Comparison of ENCODE assay signal across 8 cellular contexts in genomic region chr12:53381739-53382630, GRCh38. TPM values are rescaled to one million over a fixed set of nuclear protein-coding genes. Genes with fewer than 3 reads are reported as not detected.
DNase-seq lines count a peak whose midpoint lies in the region; ATAC-seq and TF ChIP-seq lines count a peak whose summit lies in the region.

No MANE protein-coding gene starts in this region.

- H3K36me3 Mint-ChIP-seq in activated naive CD8-positive, alpha-beta T cell: peaks cover 15% of the 10 kb centered on the region

- CTCF ChIA-PET in SK-N-SH (lab: Yijun Ruan, JAX): interaction anchor here (0.6 to 4.8 kb wide), 18 partner anchors 13 to 252 kb away, joined by 3 to 53 read pairs (median 4); partner anchors contain the start of genes AAAS and AMHR2

- H3K27ac ChIP-seq in SK-N-SH (ENCODE audit: low read depth in 2 of 2, low read length in 1 of 2) (peak overlapping the region; percentile 70 to 84), cardiac muscle cell (peak overlapping the region; percentile 99)

- peak overlapping the region; percentile 45 to 69 for H3K4me3 ChIP-seq in SK-N-SH (ENCODE audit: low read depth in 2 of 2, low read length in 1 of 2)
- H3K4me3 ChIP-seq in cardiac muscle cell: peak overlapping the region; percentile 69

- DNase-seq in SK-N-SH (no peak), NOMO-1 treated with dmso at 0.1 percent for 144 hours (lab: John Stamatoyannopoulos, UW; ENCODE audit: unreplicated experiment) (peak; percentile 51), cardiac muscle cell (ENCODE audit: low read depth in 1 of 2, low spot score in 1 of 2) (peak; percentile 37 to 80), posterior vena cava (ENCODE audit: low spot score) (peak; percentile 83)

- TF ChIP-seq EP300 in SK-N-SH (IDR thresholded peaks at IDR 0.05; ENCODE audit: borderline replicate concordance in 1 of 2, low read depth in 1 of 2, low read length in 1 of 2): no peak

- peak; percentile 53 for TF ChIP-seq CTCF in SK-N-SH (IDR thresholded peaks at IDR 0.05)
- peak; percentile 52 for TF ChIP-seq CTCF in cardiac muscle cell (IDR thresholded peaks at IDR 0.05; ENCODE audit: low read depth, low read length)

- H3F3A ChIP-seq in SK-N-SH (replicated peaks; ENCODE audit: insufficient read depth): peaks cover 22% of the 10 kb centered on the region

- H3K79me2 ChIP-seq in SK-N-SH (ENCODE audit: insufficient read depth): peaks cover 61% of the 10 kb centered on the region

- peak overlapping the region; percentile 18; the same call in 1 of the 2 replicates for H2AFZ ChIP-seq in SK-N-SH (ENCODE audit: low read depth)

- ATAC-seq in SK-N-SH treated with all-trans-retinoic acid at 6 μM for 48 hours: no peak
- ATAC-seq in HG03025 (IDR thresholded peaks at IDR 0.05; ENCODE audit: low FRiP score, unreplicated experiment): no peak
- no peak for ATAC-seq in HG02571 (IDR thresholded peaks at IDR 0.05; ENCODE audit: unreplicated experiment)

- H4K20me1 ChIP-seq in SK-N-SH (ENCODE audit: insufficient read depth): peaks cover 11% of the 10 kb centered on the region; the same call in 1 of the 2 replicates

- H3K4me1 Mint-ChIP-seq in activated naive CD8-positive, alpha-beta T cell (ENCODE audit: low read depth): peaks cover 44% of the 10 kb centered on the region

- H3K36me3 ChIP-seq in SK-N-SH (replicated peaks in 1 of 2; ENCODE audit: control insufficient read depth in 1 of 2, insufficient read depth in 2 of 2, low read length in 1 of 2): peaks cover 14 to 40% of the 10 kb centered on the region in 2 experiments
- H3K36me3 ChIP-seq in cardiac muscle cell: peaks cover 16% of the 10 kb centered on the region

- WGBS in SK-N-SH (ENCODE audit: low lambda C conversion rate): 58% methylated on average over 9 of the region's 9 CpGs

- H3K4me3 Mint-ChIP-seq in activated naive CD8-positive, alpha-beta T cell: peak overlapping the region; percentile 93

- POLR2A ChIA-PET in SK-N-SH (lab: Yijun Ruan, JAX): interaction anchor here (0.6 to 2.1 kb wide), 2 partner anchors 61 to 96 kb away, joined by 3 to 6 read pairs; partner anchors contain the start of gene AAAS

- intact Hi-C loops in posterior vena cava (cut with DNase I): no loop called here

- peak overlapping the region; percentile 89 for H3K4me2 ChIP-seq in SK-N-SH

- no peaks in the 10 kb centered on the region for H3K9me2 ChIP-seq in SK-N-SH

- H3K9me3 Mint-ChIP-seq in activated naive CD8-positive, alpha-beta T cell (ENCODE audit: low read depth): no peaks in the 10 kb centered on the region

- H3K4me1 ChIP-seq in SK-N-SH (ENCODE audit: control insufficient read depth in 1 of 2, insufficient read depth in 2 of 2, low read depth in 1 of 2, low read length in 1 of 2) (peaks cover 31 to 41% of the 10 kb centered on the region in 2 experiments), cardiac muscle cell (ENCODE audit: low read depth) (peaks cover 24% of the 10 kb centered on the region)

- peak overlapping the region; percentile 67; the same call in 1 of the 2 replicates for H3K9ac ChIP-seq in SK-N-SH

- TF ChIP-seq RAD21 in SK-N-SH (IDR thresholded peaks at IDR 0.05; ENCODE audit: low read length): peak; percentile 59

- peak overlapping the region; percentile 90 for H3K27ac Mint-ChIP-seq in activated naive CD8-positive, alpha-beta T cell

- no peaks in the 10 kb centered on the region for H3K9me3 ChIP-seq in SK-N-SH
- H3K9me3 ChIP-seq in cardiac muscle cell (ENCODE audit: low read depth): no peaks in the 10 kb centered on the region

- H3K27me3 ChIP-seq in SK-N-SH (ENCODE audit: insufficient read depth) (no peaks in the 10 kb centered on the region), cardiac muscle cell (no peaks in the 10 kb centered on the region)

- H3K27me3 Mint-ChIP-seq in activated naive CD8-positive, alpha-beta T cell: no peaks in the 10 kb centered on the region

TF ChIP-seq in SK-N-SH, 30 proteins besides CTCF, POLR2A, EP300 and RAD21:
- TF ChIP-seq SIN3A (IDR thresholded peaks at IDR 0.05; ENCODE audit: borderline replicate concordance, low read depth, low read length) (no peak), MEF2A (IDR thresholded peaks at IDR 0.05; ENCODE audit: borderline replicate concordance, low read depth) (no peak), SMC3 (IDR thresholded peaks at IDR 0.05; ENCODE audit: low read depth, low read length) (peak; percentile 27; the same call in 1 of the 2 replicates), FOXM1 (IDR thresholded peaks at IDR 0.05; ENCODE audit: low read depth) (no peak), GATA2 (CRISPR knock-in tag; IDR thresholded peaks at IDR 0.05) (no peak), MAX (IDR thresholded peaks at IDR 0.05; ENCODE audit: low read depth) (no peak)
TF ChIP-seq in SK-N-SH: peak in this region for 1.

TF ChIP-seq in SK-N-SH treated with all-trans-retinoic acid at 6 μM for 48 hours, 23 proteins besides CTCF, POLR2A, EP300 and RAD21 (continues in another document):
- TF ChIP-seq ZNF565 (CRISPR knock-in tag; conservative IDR thresholded peaks at IDR 0.05; ENCODE audit: low read depth) (no peak), CSRNP3 (CRISPR knock-in tag; IDR thresholded peaks at IDR 0.05) (no peak), BACH2 (CRISPR knock-in tag; IDR thresholded peaks at IDR 0.05; ENCODE audit: borderline replicate concordance) (no peak), SNAI2 (CRISPR knock-in tag; IDR thresholded peaks at IDR 0.05) (no peak), TSHZ2 (CRISPR knock-in tag; IDR thresholded peaks at IDR 0.05) (no peak), ZFP3 (CRISPR knock-in tag; IDR thresholded peaks at IDR 0.05) (no peak), TCF4 (CRISPR knock-in tag; IDR thresholded peaks at IDR 0.05; ENCODE audit: borderline replicate concordance) (no peak), ZC3H10 (CRISPR knock-in tag; IDR thresholded peaks at IDR 0.05) (no peak), TOX (CRISPR knock-in tag; IDR thresholded peaks at IDR 0.05; ENCODE audit: borderline replicate concordance) (no peak), GLIS3 (CRISPR knock-in tag; IDR thresholded peaks at IDR 0.05) (no peak), ZNF70 (CRISPR knock-in tag; IDR thresholded peaks at IDR 0.05) (no peak)

RNA-seq across cellular contexts. Expression of gene SP1, which starts 2.0 kb away (rescaled TPM):
- 12.9 and 18.8 TPM in 2 replicates for polyA plus RNA-seq in SK-N-SH (2012; rRNA removed)
- polyA plus RNA-seq in SK-N-SH (2012; cell fraction: cytosol; rRNA removed): 9.1 and 12.8 TPM in 2 replicates
- 26.1 and 41.3 TPM in 2 replicates for polyA plus RNA-seq in SK-N-SH (2012; cell fraction: nucleus; rRNA removed)
- 43.7 and 53.0 TPM in 2 replicates for total RNA-seq in cardiac muscle cell
- polyA plus RNA-seq in cardiac muscle cell: 11.4 and 12.9 TPM in 2 replicates
- 10 to 100 TPM; 55.1 to 59.9 TPM for total RNA-seq in posterior vena cava

RNA-seq across cellular contexts. Expression of gene AMHR2, which starts 41.7 kb away (rescaled TPM):
- polyA plus RNA-seq in SK-N-SH (2012; rRNA removed) (0.03 and 0.06 TPM in 2 replicates), cardiac muscle cell (53.4 and 57.3 TPM in 2 replicates)
- 0.03 TPM in 1 of 2 replicates, not detected in the other for polyA plus RNA-seq in SK-N-SH (2012; cell fraction: cytosol; rRNA removed)
- polyA plus RNA-seq in SK-N-SH (2012; cell fraction: nucleus; rRNA removed): 0.05 and 0.16 TPM in 2 replicates
- total RNA-seq in cardiac muscle cell (39.8 and 60.0 TPM in 2 replicates), posterior vena cava (not detected)

RNA-seq across cellular contexts. Expression of gene SP7, which starts 45.8 kb away (rescaled TPM):
- polyA plus RNA-seq in SK-N-SH (2012; rRNA removed): not detected in 2 replicates
- 0.01 TPM in 1 of 2 replicates, not detected in the other for polyA plus RNA-seq in SK-N-SH (2012; cell fraction: cytosol; rRNA removed)
- 0.07 and 0.16 TPM in 2 replicates for polyA plus RNA-seq in SK-N-SH (2012; cell fraction: nucleus; rRNA removed)
- 0.14 and 0.39 TPM in 2 replicates for total RNA-seq in cardiac muscle cell
- polyA plus RNA-seq in cardiac muscle cell: 0.45 TPM in 1 of 2 replicates, not detected in the other
- total RNA-seq in posterior vena cava: not detected

RNA-seq across cellular contexts. Expression of gene PRR13, which starts 59.5 kb away (rescaled TPM):
- polyA plus RNA-seq in SK-N-SH (2012; rRNA removed) (58.5 and 59.3 TPM in 2 replicates), cardiac muscle cell (169 and 190 TPM in 2 replicates)
- 62.4 and 69.7 TPM in 2 replicates for polyA plus RNA-seq in SK-N-SH (2012; cell fraction: cytosol; rRNA removed)
- polyA plus RNA-seq in SK-N-SH (2012; cell fraction: nucleus; rRNA removed): 39.6 and 44.1 TPM in 2 replicates
- total RNA-seq in cardiac muscle cell (42.9 and 48.3 TPM in 2 replicates), posterior vena cava (100 to 1,000 TPM in 1 of 2 donors, 10 to 100 TPM in 1; 99.1 to 102 TPM)

Comparison
In these comparisons a context has a peak if more than half of its experiments do, and no peak if none do; other contexts are left out.
1. RNA of gene AMHR2, which starts 41.7 kb away (total RNA-seq): 39.8 to 60.0 TPM in cardiac muscle cell; not detected in posterior vena cava; every median in the first group is over 10 times any median in the second.